Comparison of ENCODE assay signal across 8 cellular contexts in the genomic region with DNA sequence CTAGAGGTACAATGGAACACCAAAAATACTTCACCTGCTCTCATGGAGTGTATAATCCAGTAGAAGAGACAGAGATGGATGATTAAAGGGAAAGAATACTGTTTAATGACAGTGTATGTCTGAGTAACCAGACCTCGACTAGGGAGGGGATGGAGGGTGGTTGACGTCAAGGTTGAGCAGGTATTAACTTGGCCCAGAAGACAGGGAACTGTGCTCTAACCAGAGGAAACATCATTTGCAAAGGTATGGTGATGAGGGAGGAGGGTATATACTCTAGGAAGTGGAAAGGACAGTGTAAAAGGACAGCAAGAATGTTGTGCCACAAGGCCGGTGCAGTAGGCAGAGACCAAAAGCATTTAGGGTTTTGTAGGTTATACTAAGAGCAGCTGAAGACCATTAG. TPM values are rescaled to one million over a fixed set of nuclear protein-coding genes. Genes with fewer than 3 reads are reported as not detected.
DNase-seq lines count a peak whose midpoint lies in the region; ATAC-seq, FAIRE-seq and TF ChIP-seq lines count a peak whose summit lies in the region.

No MANE protein-coding gene starts in this region.

- peaks cover 30% of the 10 kb centered on the region for H3K36me3 Mint-ChIP-seq in activated CD4-positive, alpha-beta memory T cell treated with anti-CD3 and anti-CD28 coated beads for 36 hours
- H3K36me3 Mint-ChIP-seq in neural crest cell (ENCODE audit: low read depth) = peaks cover 37% of the 10 kb centered on the region

- WGBS in suprapubic skin = 65% methylated on average over 3 of the region's 3 CpGs

- POLR2A ChIA-PET in activated CD4-positive, alpha-beta memory T cell treated with anti-CD3 and anti-CD28 coated beads for 36 hours (lab: Charles Lee) = no interaction called here

- H3K4me3 Mint-ChIP-seq in activated CD4-positive, alpha-beta memory T cell treated with anti-CD3 and anti-CD28 coated beads for 36 hours = peak overlapping the region; percentile 81
- H3K4me3 Mint-ChIP-seq in neural crest cell = peak overlapping the region; percentile 85

- CTCF ChIA-PET in activated CD4-positive, alpha-beta memory T cell treated with anti-CD3 and anti-CD28 coated beads for 36 hours (lab: Charles Lee) = no interaction called here

- DNase-seq in GM12892 (ENCODE audit: insufficient read length) (no peak), neural crest cell (ENCODE audit: low read depth, low spot score) (no peak), dermis blood vessel endothelial cell (no peak), retina (no peak), suprapubic skin (ENCODE audit: low spot score in 2 of 2) (no peak)
- DNase-seq in activated CD4-positive, alpha-beta memory T cell treated with anti-CD3 and anti-CD28 coated beads for 36 hours = no peak

- no peak for TF ChIP-seq EP300 in suprapubic skin (IDR thresholded peaks at IDR 0.05)

- H3K27me3 ChIP-seq in suprapubic skin = no peaks in the 10 kb centered on the region

- peak overlapping the region; percentile 71 for H3K27ac Mint-ChIP-seq in activated CD4-positive, alpha-beta memory T cell treated with anti-CD3 and anti-CD28 coated beads for 36 hours
- H3K27ac Mint-ChIP-seq in neural crest cell (ENCODE audit: unreplicated experiment) = no peak overlapping the region

- no peak overlapping the region for H3K27ac ChIP-seq in suprapubic skin

- no peaks in the 10 kb centered on the region for H3K9me3 Mint-ChIP-seq in activated CD4-positive, alpha-beta memory T cell treated with anti-CD3 and anti-CD28 coated beads for 36 hours
- peaks cover 6% of the 10 kb centered on the region for H3K9me3 Mint-ChIP-seq in neural crest cell

- no peaks in the 10 kb centered on the region for H3K27me3 Mint-ChIP-seq in activated CD4-positive, alpha-beta memory T cell treated with anti-CD3 and anti-CD28 coated beads for 36 hours
- no peaks in the 10 kb centered on the region for H3K27me3 Mint-ChIP-seq in neural crest cell (ENCODE audit: low read depth)

- peaks cover 41% of the 10 kb centered on the region for H3K4me1 Mint-ChIP-seq in activated CD4-positive, alpha-beta memory T cell treated with anti-CD3 and anti-CD28 coated beads for 36 hours (ENCODE audit: low read depth)
- peaks cover 24% of the 10 kb centered on the region for H3K4me1 Mint-ChIP-seq in neural crest cell

- peaks cover 48% of the 10 kb centered on the region for H3K4me1 ChIP-seq in suprapubic skin

- intact Hi-C loops in activated CD4-positive, alpha-beta memory T cell treated with anti-CD3 and anti-CD28 coated beads for 36 hours (cut with micrococcal nuclease) = loop anchor here (1.0 kb wide), 1 partner anchor 70 kb away; no protein-coding TSS in a partner anchor

- peaks cover 5% of the 10 kb centered on the region for H3K36me3 ChIP-seq in suprapubic skin

- no peak overlapping the region for H3K4me3 ChIP-seq in suprapubic skin

- H3K9me3 ChIP-seq in suprapubic skin = no peaks in the 10 kb centered on the region

- TF ChIP-seq CTCF in neural crest cell (conservative IDR thresholded peaks at IDR 0.05) = no peak
- TF ChIP-seq CTCF in suprapubic skin (IDR thresholded peaks at IDR 0.05) = no peak

- peak; percentile 83 for FAIRE-seq in GM12892 (lab: Jason Lieb, UNC)

- TF ChIP-seq POLR2A in GM12892 (IDR thresholded peaks at IDR 0.05; ENCODE audit: low read depth, low read length) = peak; percentile 51
- no peak for TF ChIP-seq POLR2A in suprapubic skin (IDR thresholded peaks at IDR 0.05)

- peak; percentile 19 for ATAC-seq in GM21786 (IDR thresholded peaks at IDR 0.05; ENCODE audit: unreplicated experiment)
- ATAC-seq in HG02678 (IDR thresholded peaks at IDR 0.05; ENCODE audit: unreplicated experiment) = no peak

RNA-seq across cellular contexts. Expression of a gene that starts 2.9 kb away (rescaled TPM):
- 46.3 TPM for polyA plus RNA-seq in GM12892 (2012; ENCODE audit: missing spikeins)
- 10 to 100 TPM; 37.2 to 37.7 TPM for total RNA-seq in activated CD4-positive, alpha-beta memory T cell treated with anti-CD3 and anti-CD28 coated beads for 36 hours
- total RNA-seq in neural crest cell (36.5 and 37.9 TPM in 2 replicates), dermis blood vessel endothelial cell (34.5 and 37.4 TPM in 2 replicates), suprapubic skin (10 to 100 TPM; 45.1 to 65.8 (median 55.7) TPM)

RNA-seq across cellular contexts. Expression of a gene that starts 33.9 kb away (rescaled TPM):
- 0.25 TPM for polyA plus RNA-seq in GM12892 (2012; ENCODE audit: missing spikeins)
- total RNA-seq in activated CD4-positive, alpha-beta memory T cell treated with anti-CD3 and anti-CD28 coated beads for 36 hours = under 1 TPM in 1 of 2 experiments, not detected in 1; 0.19 TPM
- total RNA-seq in neural crest cell = 0.28 and 0.30 TPM in 2 replicates
- 0.17 TPM in 1 of 2 replicates, not detected in the other for total RNA-seq in dermis blood vessel endothelial cell
- 1 to 10 TPM in 3 of 4 donors, under 1 TPM in 1; 0.85 to 2.9 (median 2.0) TPM for total RNA-seq in suprapubic skin
